31 cellular contexts compared by ENCODE assay signal in genomic region chr6:112923940-112924587, GRCh38.
"Had no signal": no experiment of that assay in that cellular context is flagged by ENCODE, and none has a peak within 500 bp of the region (broad histone marks: within the 10 kb centered on the region; RNA-seq: fewer than 3 reads in every experiment).

No MANE protein-coding gene starts in this region.

- H3K27ac Mint-ChIP-seq: activated CD4-positive, alpha-beta memory T cell treated with anti-CD3 and anti-CD28 coated beads, Interleukin-2, amount 10 ng/mL, durations not matched to agents 7 days and 5 days; activated CD4-positive, alpha-beta T cell treated with anti-CD3 and anti-CD28 coated beads, Interleukin-2, amount 10 ng/mL, durations not matched to agents 7 days and 5 days; activated naive CD4-positive, alpha-beta T cell treated with anti-CD3 and anti-CD28 coated beads, Interleukin-2, amount 10 ng/mL, durations not matched to agents 7 days and 5 days; activated naive CD4-positive, alpha-beta T cell treated with anti-CD3 and anti-CD28 coated beads, Interleukin-2, amount 50 U/mL, for 72 hours; activated naive CD8-positive, alpha-beta T cell treated with anti-CD3 and anti-CD28 coated beads, Interleukin-2, amount 10 ng/mL, durations not matched to agents 7 days and 5 days; activated T-cell treated with anti-CD3 and anti-CD28 coated beads, Interleukin-2, amount 50 U/mL, for 24 hours; activated T-cell treated with anti-CD3 and anti-CD28 coated beads, Interleukin-2, amount 50 U/mL, for 72 hours; dendritic cell treated with granulocyte-macrophage colony-stimulating factor and Interleukin-4, amounts not matched to agents 40 ng/mL and 50 ng/mL, for 4 days; T-helper 17 cell; T-helper 2 cell treated with Interferon-gamma antibody and Interleukin-4, amounts not matched to agents 5 μg/mL and 100 μg/mL, for 36 hours had no signal

- H3K4me3 Mint-ChIP-seq: activated CD4-positive, alpha-beta memory T cell treated with anti-CD3 and anti-CD28 coated beads, Interleukin-2, amount 10 ng/mL, durations not matched to agents 7 days and 5 days; activated CD4-positive, alpha-beta T cell treated with anti-CD3 and anti-CD28 coated beads, Interleukin-2, amount 10 ng/mL, durations not matched to agents 7 days and 5 days; activated naive CD4-positive, alpha-beta T cell treated with anti-CD3 and anti-CD28 coated beads, Interleukin-2, amount 10 ng/mL, durations not matched to agents 7 days and 5 days; activated naive CD8-positive, alpha-beta T cell treated with anti-CD3 and anti-CD28 coated beads, Interleukin-2, amount 10 ng/mL, durations not matched to agents 7 days and 5 days; activated T-cell treated with anti-CD3 and anti-CD28 coated beads, Interleukin-2, amount 50 U/mL, for 24 hours; activated T-cell treated with anti-CD3 and anti-CD28 coated beads, Interleukin-2, amount 50 U/mL, for 72 hours; central memory CD8-positive, alpha-beta T cell; dendritic cell treated with granulocyte-macrophage colony-stimulating factor and Interleukin-4, amounts not matched to agents 40 ng/mL and 50 ng/mL, for 4 days; T-helper 17 cell; T-helper 2 cell treated with Interferon-gamma antibody and Interleukin-4, amounts not matched to agents 5 μg/mL and 100 μg/mL, for 36 hours had no signal

- ATAC-seq: activated naive CD4-positive, alpha-beta T cell treated with anti-CD3 and anti-CD28 coated beads, Interleukin-2, amount 50 U/mL, for 72 hours; activated T-cell treated with anti-CD3 and anti-CD28 coated beads, Interleukin-2, amount 50 U/mL, for 72 hours; foreskin keratinocyte; gastrocnemius medialis; heart left ventricle; T-helper 17 cell had no signal

- H3K27me3 Mint-ChIP-seq: activated CD4-positive, alpha-beta memory T cell treated with anti-CD3 and anti-CD28 coated beads, Interleukin-2, amount 10 ng/mL, durations not matched to agents 7 days and 5 days; activated CD4-positive, alpha-beta T cell treated with anti-CD3 and anti-CD28 coated beads, Interleukin-2, amount 10 ng/mL, durations not matched to agents 7 days and 5 days; activated naive CD4-positive, alpha-beta T cell treated with anti-CD3 and anti-CD28 coated beads, Interleukin-2, amount 10 ng/mL, durations not matched to agents 7 days and 5 days; activated naive CD8-positive, alpha-beta T cell treated with anti-CD3 and anti-CD28 coated beads, Interleukin-2, amount 10 ng/mL, durations not matched to agents 7 days and 5 days; activated T-cell treated with anti-CD3 and anti-CD28 coated beads, Interleukin-2, amount 50 U/mL, for 24 hours; central memory CD8-positive, alpha-beta T cell; dendritic cell treated with granulocyte-macrophage colony-stimulating factor and Interleukin-4, amounts not matched to agents 40 ng/mL and 50 ng/mL, for 4 days; T-helper 17 cell had no signal

- DNase-seq: activated CD4-positive, alpha-beta memory T cell treated with anti-CD3 and anti-CD28 coated beads, Interleukin-2, amount 10 ng/mL, durations not matched to agents 7 days and 5 days; activated CD4-positive, alpha-beta T cell treated with anti-CD3 and anti-CD28 coated beads for 1 hour; activated CD4-positive, alpha-beta T cell treated with anti-CD3 and anti-CD28 coated beads for 4 hours; activated CD4-positive, alpha-beta T cell treated with anti-CD3 and anti-CD28 coated beads, Interleukin-2, amount 10 ng/mL, durations not matched to agents 7 days and 5 days; activated CD4-positive, alpha-beta T cell treated with anti-CD3 and anti-CD28 coated beads, Interleukin-2, amount 50 U/mL, for 4 hours; activated CD4-positive, CD25-positive, alpha-beta regulatory T cell; activated CD8-positive, alpha-beta memory T cell treated with anti-CD3 and anti-CD28 coated beads, Interleukin-2, amount 50 U/mL, for 48 hours; activated gamma-delta T cell; activated naive CD4-positive, alpha-beta T cell; activated naive CD4-positive, alpha-beta T cell treated with anti-CD3 and anti-CD28 coated beads, Interleukin-2, amount 10 ng/mL, durations not matched to agents 7 days and 5 days; activated naive CD8-positive, alpha-beta T cell treated with anti-CD3 and anti-CD28 coated beads, Interleukin-2, amount 10 ng/mL, durations not matched to agents 7 days and 5 days; activated T-cell treated with anti-CD3 and anti-CD28 coated beads for 4 hours; activated T-cell treated with anti-CD3 and anti-CD28 coated beads, Interleukin-2, amount 50 U/mL, for 24 hours; activated T-cell treated with anti-CD3 and anti-CD28 coated beads, Interleukin-2, amount 50 U/mL, for 72 hours; brain microvascular endothelial cell; dorsolateral prefrontal cortex; effector memory CD4-positive, alpha-beta T cell; erythroblast; foreskin keratinocyte; gastrocnemius medialis; glutamatergic neuron; heart left ventricle; T-helper 17 cell had no signal

- H3K36me3 ChIP-seq: ascending aorta, brain microvascular endothelial cell, esophagus muscularis mucosa, gastrocnemius medialis, heart left ventricle had no signal

- FAIRE-seq: bronchial epithelial cell had no signal

- H3K4me1 ChIP-seq: ascending aorta, esophagus muscularis mucosa, foreskin keratinocyte, gastrocnemius medialis, heart left ventricle had no signal

- H3K4me1 Mint-ChIP-seq: activated CD4-positive, alpha-beta memory T cell treated with anti-CD3 and anti-CD28 coated beads, Interleukin-2, amount 10 ng/mL, durations not matched to agents 7 days and 5 days; activated CD4-positive, alpha-beta T cell treated with anti-CD3 and anti-CD28 coated beads, Interleukin-2, amount 10 ng/mL, durations not matched to agents 7 days and 5 days; activated naive CD4-positive, alpha-beta T cell treated with anti-CD3 and anti-CD28 coated beads, Interleukin-2, amount 10 ng/mL, durations not matched to agents 7 days and 5 days; activated naive CD8-positive, alpha-beta T cell treated with anti-CD3 and anti-CD28 coated beads, Interleukin-2, amount 10 ng/mL, durations not matched to agents 7 days and 5 days; central memory CD8-positive, alpha-beta T cell; T-helper 17 cell had no signal

- H3K9me3 Mint-ChIP-seq: activated T-cell treated with anti-CD3 and anti-CD28 coated beads, Interleukin-2, amount 50 U/mL, for 24 hours had no signal

- H3K36me3 Mint-ChIP-seq: activated naive CD4-positive, alpha-beta T cell treated with anti-CD3 and anti-CD28 coated beads, Interleukin-2, amount 10 ng/mL, durations not matched to agents 7 days and 5 days; activated naive CD4-positive, alpha-beta T cell treated with anti-CD3 and anti-CD28 coated beads, Interleukin-2, amount 50 U/mL, for 72 hours; activated naive CD8-positive, alpha-beta T cell treated with anti-CD3 and anti-CD28 coated beads, Interleukin-2, amount 10 ng/mL, durations not matched to agents 7 days and 5 days had no signal

- H3K27ac ChIP-seq: ascending aorta, brain microvascular endothelial cell, coronary artery, dorsolateral prefrontal cortex, esophagus muscularis mucosa, foreskin keratinocyte, gastrocnemius medialis, heart left ventricle had no signal

- H3K27me3 ChIP-seq: ascending aorta, brain microvascular endothelial cell, dorsolateral prefrontal cortex, esophagus muscularis mucosa, foreskin keratinocyte, gastrocnemius medialis, heart left ventricle had no signal

- H3K4me3 ChIP-seq: ascending aorta, coronary artery, dorsolateral prefrontal cortex, esophagus muscularis mucosa, gastrocnemius medialis, heart left ventricle had no signal
